ENCODE assay signal across 23 cellular contexts in genomic region chr10:4865945-4866661, GRCh38. TPM values are rescaled to one million over a fixed set of nuclear protein-coding genes. Genes with fewer than 3 reads are reported as not detected.
A peak's percentile ranks its signal among the peaks of the same experiment; 100 is the strongest.
DNase-seq lines count a peak whose midpoint lies in the region; ATAC-seq, FAIRE-seq and TF ChIP-seq lines count a peak whose summit lies in the region.
"Had no signal": no experiment of that assay in that cellular context is flagged by ENCODE, and none has a peak within 500 bp of the region (broad histone marks: within the 10 kb centered on the region; RNA-seq: fewer than 3 reads in every experiment).

No MANE protein-coding gene starts in this region.

- H3K9ac ChIP-seq in HepG2 (ENCODE audit: insufficient read depth, low read depth, low read length) = no peak overlapping the region
- H3K9ac ChIP-seq: KMS-11 had no signal

- no peak overlapping the region for H3K4me3 ChIP-seq in right lobe of liver
- no peak overlapping the region for H3K4me3 ChIP-seq in HepG2 (replicated peaks in 1 of 3; ENCODE audit: insufficient read depth in 1 of 3, low read depth in 2 of 3, low read length in 3 of 3)
- no peak overlapping the region for H3K4me3 ChIP-seq in PC-9
- no peak overlapping the region for H3K4me3 ChIP-seq in fibroblast of mammary gland (ENCODE audit: control insufficient read depth, low read depth, low read length)
- H3K4me3 ChIP-seq: HAP-1, lower lobe of right lung, Peyer's patch, sigmoid colon, stomach had no signal

- H3K36me3 Mint-ChIP-seq in HFFc6 (ENCODE audit: low read depth) = no peaks in the 10 kb centered on the region

- ATAC-seq in right lobe of liver (peak in 3 of 4 donors; percentile 30 to 69 (median 43)), HepG2 (no peak), HG02610 (IDR thresholded peaks at IDR 0.05; ENCODE audit: unreplicated experiment) (no peak)
- ATAC-seq: lower lobe of right lung, SK-N-SH treated with all-trans-retinoic acid at 6 μM for 48 hours had no signal

- no peaks in the 10 kb centered on the region for H3F3A ChIP-seq in PC-9 (ENCODE audit: insufficient read depth, low read depth)

- H3K27ac ChIP-seq in right lobe of liver (no peak overlapping the region), HepG2 (ENCODE audit: extremely low read length, insufficient read depth, low read length) (no peak overlapping the region), PC-9 (peak overlapping the region; percentile 7; the same call in 1 of the 2 replicates)
- H3K27ac ChIP-seq: KMS-11, lower lobe of right lung, Peyer's patch, sigmoid colon, stomach had no signal

- H3K79me2 ChIP-seq in HepG2 (ENCODE audit: insufficient read depth, low read length) = no peaks in the 10 kb centered on the region
- H3K79me2 ChIP-seq in PC-9 (ENCODE audit: low read depth) = no peaks in the 10 kb centered on the region

- DNase-seq in right lobe of liver = no peak
- no peak for DNase-seq in HepG2 (ENCODE audit: low spot score)
- no peak for DNase-seq in PC-9
- DNase-seq in fibroblast of mammary gland (ENCODE audit: low read depth) = peak; percentile 24
- no peak for DNase-seq in HUDEP-2 (lab: John Stamatoyannopoulos, UW; ENCODE audit: unreplicated experiment in 76 of 76)
- no peak for DNase-seq in HFFc6
- no peak for DNase-seq in SW480 (ENCODE audit: low spot score)
- DNase-seq: activated CD4-positive, alpha-beta T cell treated with anti-CD3 and anti-CD28 coated beads, Interleukin-2, amount 10 ng/mL, durations not matched to agents 7 days and 5 days; activated naive CD4-positive, alpha-beta T cell treated with Interleukin-2 at 50 U/mL for 16 hours; DND-41; lower lobe of right lung; NCI-H1417; NCI-H2171 treated with DMSO at 0.1 percent for 48 hours; nucleus accumbens; Peyer's patch; sigmoid colon; stimulated activated CD4-positive, alpha-beta T cell treated with anti-CD3 and anti-CD28 coated beads, Interleukin-1b, Interleukin-23, amount 100 ng/mL, for 48 hours; stomach had no signal

- no peak for TF ChIP-seq RAD21 in HepG2 (CRISPR knock-in tag; IDR thresholded peaks at IDR 0.05)

- no peaks in the 10 kb centered on the region for H4K20me1 ChIP-seq in HepG2 (ENCODE audit: insufficient read depth, low read length)
- H4K20me1 ChIP-seq in PC-9 (ENCODE audit: insufficient read depth) = no peaks in the 10 kb centered on the region

- H3K4me2 ChIP-seq in HepG2 (ENCODE audit: low read depth, low read length) (no peak overlapping the region), PC-9 (no peak overlapping the region)
- H3K4me2 ChIP-seq: KMS-11 had no signal

- H2AFZ ChIP-seq in HepG2 (ENCODE audit: low read length) = no peak overlapping the region
- no peak overlapping the region for H2AFZ ChIP-seq in PC-9

- H3K9me3 Mint-ChIP-seq in HFFc6 = no peaks in the 10 kb centered on the region
- H3K9me3 Mint-ChIP-seq: activated CD4-positive, alpha-beta T cell treated with anti-CD3 and anti-CD28 coated beads, Interleukin-2, amount 10 ng/mL, durations not matched to agents 7 days and 5 days; dendritic cell treated with granulocyte-macrophage colony-stimulating factor and Interleukin-4, amounts not matched to agents 40 ng/mL and 50 ng/mL, for 4 days had no signal

- POLR2A ChIA-PET in HepG2 (lab: Yijun Ruan, JAX) = no interaction called here
- POLR2A ChIA-PET in PC-9 (lab: Charles Lee; ENCODE audit: unreplicated experiment) = no interaction called here

- peaks cover 20% of the 10 kb centered on the region; the same call in 1 of the 2 replicates for H3K4me1 Mint-ChIP-seq in HFFc6 (ENCODE audit: low read depth)
- H3K4me1 Mint-ChIP-seq: activated CD4-positive, alpha-beta T cell treated with anti-CD3 and anti-CD28 coated beads, Interleukin-2, amount 10 ng/mL, durations not matched to agents 7 days and 5 days had no signal

- H3K4me3 Mint-ChIP-seq in HFFc6 = no peak overlapping the region; the same call in 1 of the 2 replicates
- H3K4me3 Mint-ChIP-seq: activated CD4-positive, alpha-beta T cell treated with anti-CD3 and anti-CD28 coated beads, Interleukin-2, amount 10 ng/mL, durations not matched to agents 7 days and 5 days; dendritic cell treated with granulocyte-macrophage colony-stimulating factor and Interleukin-4, amounts not matched to agents 40 ng/mL and 50 ng/mL, for 4 days had no signal

- no peaks in the 10 kb centered on the region for H3K4me1 ChIP-seq in right lobe of liver
- H3K4me1 ChIP-seq in HepG2 (ENCODE audit: insufficient read depth, low read length) = peaks cover 12% of the 10 kb centered on the region; the same call in 1 of the 2 replicates
- no peaks in the 10 kb centered on the region for H3K4me1 ChIP-seq in PC-9 (replicated peaks; ENCODE audit: insufficient read depth)
- H3K4me1 ChIP-seq: HAP-1, lower lobe of right lung, Peyer's patch, sigmoid colon had no signal

- TF ChIP-seq POLR2A in right lobe of liver (IDR thresholded peaks at IDR 0.05) (no peak), HepG2 (IDR thresholded peaks at IDR 0.05; ENCODE audit: insufficient read depth in 1 of 2, low read depth in 2 of 2, low read length in 2 of 2) (no peak)

- no peak overlapping the region for H3K27ac Mint-ChIP-seq in HFFc6
- H3K27ac Mint-ChIP-seq: activated CD4-positive, alpha-beta T cell treated with anti-CD3 and anti-CD28 coated beads, Interleukin-2, amount 10 ng/mL, durations not matched to agents 7 days and 5 days; dendritic cell treated with granulocyte-macrophage colony-stimulating factor and Interleukin-4, amounts not matched to agents 40 ng/mL and 50 ng/mL, for 4 days had no signal

- 71% methylated on average over 7 of the region's 7 CpGs for WGBS in right lobe of liver (ENCODE audit: insufficient coverage, low coverage, low lambda C conversion rate, missing lambda C conversion rate)
- 73% methylated on average over 7 of the region's 7 CpGs for WGBS in HepG2 (ENCODE audit: low lambda C conversion rate)

- in situ Hi-C loops in HepG2 (cut with HindIII; ENCODE audit: extremely low pct_ligation_motif_present, low pct_unique_long_range_greater_than_20kb) = no loop called here

- CTCF ChIA-PET in HepG2 (lab: Yijun Ruan, JAX; ENCODE audit: low intra/inter-chr PET ratio, low total read pairs) = no interaction called here
- CTCF ChIA-PET in PC-9 (lab: Charles Lee) = interaction anchor here (0.6 kb wide), 1 partner anchor 27 kb away, joined by 5 read pairs; no protein-coding TSS in a partner anchor

- H3K9me3 ChIP-seq in right lobe of liver = no peaks in the 10 kb centered on the region
- H3K9me3 ChIP-seq in HepG2 (ENCODE audit: low read length) = no peaks in the 10 kb centered on the region
- H3K9me3 ChIP-seq in PC-9 (ENCODE audit: insufficient read depth, low read depth) = no peaks in the 10 kb centered on the region; the same call in 1 of the 2 replicates
- H3K9me3 ChIP-seq: HAP-1, lower lobe of right lung, Peyer's patch, sigmoid colon, stomach had no signal

- TF ChIP-seq CTCF in right lobe of liver (IDR thresholded peaks at IDR 0.05) (no peak), HepG2 (CRISPR knock-in tag; IDR thresholded peaks at IDR 0.05) (no peak), PC-9 (conservative IDR thresholded peaks at IDR 0.05) (no peak), fibroblast of mammary gland (conservative IDR thresholded peaks at IDR 0.05; ENCODE audit: control insufficient read depth, insufficient read depth, low read depth, low read length) (no peak), HFFc6 (IDR thresholded peaks at IDR 0.05) (no peak)

- H3K36me3 ChIP-seq in right lobe of liver = no peaks in the 10 kb centered on the region
- H3K36me3 ChIP-seq in HepG2 (replicated peaks in 1 of 2; ENCODE audit: control insufficient read depth in 1 of 2, insufficient read depth in 2 of 2, low read length in 2 of 2) = no peaks in the 10 kb centered on the region
- no peaks in the 10 kb centered on the region for H3K36me3 ChIP-seq in PC-9 (ENCODE audit: low read depth)
- H3K36me3 ChIP-seq: HAP-1, lower lobe of right lung, Peyer's patch, sigmoid colon, stomach had no signal

- peaks cover 13% of the 10 kb centered on the region for H3K27me3 Mint-ChIP-seq in HFFc6 (ENCODE audit: insufficient read depth)
- H3K27me3 Mint-ChIP-seq: activated CD4-positive, alpha-beta T cell treated with anti-CD3 and anti-CD28 coated beads, Interleukin-2, amount 10 ng/mL, durations not matched to agents 7 days and 5 days; dendritic cell treated with granulocyte-macrophage colony-stimulating factor and Interleukin-4, amounts not matched to agents 40 ng/mL and 50 ng/mL, for 4 days had no signal

- H3K27me3 ChIP-seq in right lobe of liver (no peaks in the 10 kb centered on the region), HepG2 (ENCODE audit: control insufficient read depth in 1 of 2, insufficient read depth in 2 of 2, low read length in 2 of 2) (no peaks in the 10 kb centered on the region), PC-9 (ENCODE audit: insufficient read depth, low read depth) (no peaks in the 10 kb centered on the region)
- H3K27me3 ChIP-seq: Peyer's patch, sigmoid colon, stomach had no signal

- intact Hi-C loops in right lobe of liver (cut with DNase I) = no loop called here
- intact Hi-C loops in HepG2 (cut with micrococcal nuclease; ENCODE audit: unreplicated experiment) = no loop called here
- intact Hi-C loops in PC-9 (cut with micrococcal nuclease; ENCODE audit: unreplicated experiment) = loop anchor here (5.0 kb wide), 2 partner anchors 76 to 96 kb away; partner anchors contain the start of gene AKR1C1

- no peak for TF ChIP-seq EP300 in HepG2 (IDR thresholded peaks at IDR 0.05; ENCODE audit: low read depth in 2 of 2, low read length in 2 of 2)
- TF ChIP-seq EP300 in HepG2 (CRISPR knock-in tag; IDR thresholded peaks at IDR 0.05; ENCODE audit: borderline replicate concordance) = no peak

- BruUV-seq in HepG2 (replicated peaks; lab: Mats Ljungman, UMichigan) = no TSS peak
- TSS peak; percentile 87 for BruUV-seq in PC-9 (replicated peaks; lab: Mats Ljungman, UMichigan)

- no peak for FAIRE-seq in HepG2 (lab: Jason Lieb, UNC)

- no peaks in the 10 kb centered on the region for H3K9me2 ChIP-seq in PC-9 (ENCODE audit: insufficient read depth)

RNA-seq across cellular contexts. Expression of gene AKR1E2, which starts 40.1 kb away (rescaled TPM):
- 1 to 10 TPM in 3 of 6 experiments, under 1 TPM in 3; 0.37 to 3.5 (median 1.6) TPM for total RNA-seq in right lobe of liver
- not detected in 2 replicates for total RNA-seq in HepG2 (2016; rRNA removed; fragmentation: Illumina TruSeq; extraction: Trizol)
- total RNA-seq in HepG2 (2016; cell fraction: cytosol; rRNA removed; fragmentation: Illumina TruSeq; extraction: Trizol; ENCODE audit: low read depth) = not detected in 2 replicates
- not detected in 2 replicates for total RNA-seq in HepG2 (2016; cell fraction: insoluble cytoplasmic fraction; rRNA removed; fragmentation: Illumina TruSeq; extraction: Trizol)
- total RNA-seq in HepG2 (2016; cell fraction: membrane; rRNA removed; fragmentation: Illumina TruSeq; extraction: Trizol) = not detected in 2 replicates
- total RNA-seq in HepG2 (2016; cell fraction: nucleus; rRNA removed; fragmentation: Illumina TruSeq; extraction: Trizol) = not detected in 2 replicates
- polyA plus RNA-seq in HepG2 (2011; rRNA removed) = 0.10 TPM in 1 of 2 replicates, not detected in the other
- not detected in 2 replicates for polyA plus RNA-seq in HepG2 (2011; cell fraction: cytosol; rRNA removed)
- polyA plus RNA-seq in HepG2 (2011; cell fraction: nucleus; rRNA removed) = 0.33 TPM in 1 of 2 replicates, not detected in the other
- polyA plus RNA-seq in HepG2 (2012) = not detected in 2 replicates
- not detected in 2 replicates for polyA plus RNA-seq in HepG2 (2016; cell fraction: cytosol; fragmentation: Illumina TruSeq; extraction: Trizol; ENCODE audit: low read depth)
- not detected in 2 replicates for polyA plus RNA-seq in HepG2 (2016; cell fraction: insoluble cytoplasmic fraction; fragmentation: Illumina TruSeq; extraction: Trizol; ENCODE audit: low read depth)
- polyA plus RNA-seq in HepG2 (2016; cell fraction: membrane; fragmentation: Illumina TruSeq; extraction: Trizol; ENCODE audit: low read depth) = not detected in 2 replicates
- polyA plus RNA-seq in HepG2 (2016; cell fraction: nucleus; fragmentation: Illumina TruSeq; extraction: Trizol; ENCODE audit: insufficient read depth, low read depth) = not detected in 2 replicates
- not detected in 2 replicates for polyA minus RNA-seq in HepG2 (2011; rRNA and poly(A)+ RNA removed; ENCODE audit: low replicate concordance)
- polyA minus RNA-seq in HepG2 (2011; cell fraction: cytosol; rRNA and poly(A)+ RNA removed) = not detected in 2 replicates
- not detected in 2 replicates for polyA minus RNA-seq in HepG2 (2011; cell fraction: nucleus; rRNA and poly(A)+ RNA removed)
- total RNA-seq in PC-9 (2021) = 1.9 and 2.0 TPM in 2 replicates
- 1 to 10 TPM in 3 of 6 experiments, under 1 TPM in 2, not detected in 1; 0.59 to 1.5 (median 1.1) TPM for total RNA-seq in HFFc6 (2021; fragmentation: NEBNext Ultra II Directional; extraction: Animal tissue kit (Norgen Biotek cat#: 25700))

Comparison
In these comparisons a context has a peak if more than half of its experiments do, and no peak if none do; other contexts are left out.
1. ATAC-seq: peak in right lobe of liver (3 of 4); none in HepG2 (single experiment) and HG02610 (single experiment).